10 cellular contexts compared by ENCODE assay signal in genomic region chr11:318796-319464, GRCh38. TPM values are rescaled to one million over a fixed set of nuclear protein-coding genes. Genes with fewer than 3 reads are reported as not detected.
A peak's percentile ranks its signal among the peaks of the same experiment; 100 is the strongest.
DNase-seq lines count a peak whose midpoint lies in the region; ATAC-seq and TF ChIP-seq lines count a peak whose summit lies in the region.
"Not testable (repeated sequence)": the region's sequence is repeated elsewhere in the genome, so short reads cannot be mapped to it uniquely, and the experiment has no call there.
"Had no signal": no experiment of that assay in that cellular context is flagged by ENCODE, and none has a peak within 500 bp of the region (broad histone marks: within the 10 kb centered on the region; RNA-seq: fewer than 3 reads in every experiment).

No MANE protein-coding gene starts in this region.

- H3K9me3 Mint-ChIP-seq in chondrocyte (ENCODE audit: low read depth); natural killer cell treated with Interleukin-12 subunit alpha and Interleukin-12 subunit beta and Interleukin-15 and Interleukin-18, amount 100 ng/mL, for 72 hours: not testable (repeated sequence)

- TF ChIP-seq RAD21 in Ishikawa (IDR thresholded peaks at IDR 0.05; ENCODE audit: low read depth) = not testable (repeated sequence)

- H3K9me2 ChIP-seq in GM23248 (ENCODE audit: insufficient read depth) = not testable (repeated sequence)

- H3K4me2 ChIP-seq in BLaER1 treated with 17β-estradiol and CSF1 and Interleukin-3, amounts not matched to agents 10 nM and 100 nM = peak overlapping the region; percentile 54 to 94 (median 84)
- H3K4me2 ChIP-seq in GM23248 (ENCODE audit: unreplicated experiment) = peak overlapping the region; percentile 90

- peak overlapping the region; percentile 51 to 78 (median 69); a peak in 21 of 22 replicates for H3K27ac ChIP-seq in BLaER1 treated with 17β-estradiol and CSF1 and Interleukin-3, amounts not matched to agents 10 nM and 100 nM
- peak overlapping the region; percentile 97 for H3K27ac ChIP-seq in GM23248
- H3K27ac ChIP-seq in left ventricle myocardium inferior (replicated peaks) = peak overlapping the region; percentile 98

- not testable (repeated sequence) for H3K27me3 ChIP-seq in BLaER1 treated with 17β-estradiol and CSF1 and Interleukin-3, amounts not matched to agents 10 nM and 100 nM; GM23248 (replicated peaks; ENCODE audit: insufficient read depth)
- H3K27me3 ChIP-seq in left ventricle myocardium inferior (ENCODE audit: low read depth) = peaks cover 38% of the 10 kb centered on the region

- peaks cover 41 to 71% (median 60%) of the 10 kb centered on the region in 10 experiments for H3K4me1 ChIP-seq in BLaER1 treated with 17β-estradiol and CSF1 and Interleukin-3, amounts not matched to agents 10 nM and 100 nM
- H3K4me1 ChIP-seq in GM23248 (ENCODE audit: insufficient read depth) (peaks cover 16% of the 10 kb centered on the region), left ventricle myocardium inferior (peaks cover 40% of the 10 kb centered on the region)

- peak overlapping the region; percentile 50 to 70 (median 62) for H3K4me3 ChIP-seq in BLaER1 treated with 17β-estradiol and CSF1 and Interleukin-3, amounts not matched to agents 10 nM and 100 nM
- H3K4me3 ChIP-seq in GM23248 = peak overlapping the region; percentile 99
- peak overlapping the region; percentile 87 for H3K4me3 ChIP-seq in left ventricle myocardium inferior

- not testable (repeated sequence) for DNase-seq in GM23248; left ventricle myocardium inferior; natural killer cell treated with Interleukin-12 subunit alpha and Interleukin-12 subunit beta and Interleukin-15 and Interleukin-18, amount 100 ng/mL, for 72 hours (ENCODE audit: low spot score); stimulated activated naive CD8-positive, alpha-beta T cell treated with anti-CD3 and anti-CD28 coated beads, Interleukin-15, Interleukin-2, amounts not matched to agents 100 U/mL and 50 U/mL, for 24 hours
- peak; percentile 81 for DNase-seq in activated CD8-positive, alpha-beta memory T cell treated with anti-CD3 and anti-CD28 coated beads for 24 hours
- DNase-seq in chondrocyte (ENCODE audit: low spot score) = peak; percentile 71

- H3K27ac Mint-ChIP-seq in chondrocyte (ENCODE audit: unreplicated experiment) = peak overlapping the region; percentile 97
- H3K27ac Mint-ChIP-seq in natural killer cell treated with Interleukin-12 subunit alpha and Interleukin-12 subunit beta and Interleukin-15 and Interleukin-18, amount 100 ng/mL, for 72 hours = peak overlapping the region; percentile 83 to 91

- peaks cover 0 to 14% (median 8%) of the 10 kb centered on the region in 11 experiments; a peak in 10 of 22 replicates for H3K36me3 ChIP-seq in BLaER1 treated with 17β-estradiol and CSF1 and Interleukin-3, amounts not matched to agents 10 nM and 100 nM
- H3K36me3 ChIP-seq in GM23248 (ENCODE audit: low read depth); left ventricle myocardium inferior: not testable (repeated sequence)

- intact Hi-C loops in left ventricle myocardium inferior (cut with micrococcal nuclease) = not testable (repeated sequence)

- in situ Hi-C loops in GM23248 (cut with MboI) = not testable (repeated sequence)

- H3K9me3 ChIP-seq in BLaER1 treated with 17β-estradiol and CSF1 and Interleukin-3, amounts not matched to agents 10 nM and 100 nM (replicated peaks in 1 of 11); GM23248 (ENCODE audit: low read depth); left ventricle myocardium inferior (replicated peaks): not testable (repeated sequence)

- not testable (repeated sequence) for TF ChIP-seq EP300 in Ishikawa (IDR thresholded peaks at IDR 0.05; ENCODE audit: borderline replicate concordance)

- peak overlapping the region; percentile 70 to 87 (median 77) for H3K9ac ChIP-seq in BLaER1 treated with 17β-estradiol and CSF1 and Interleukin-3, amounts not matched to agents 10 nM and 100 nM
- peak overlapping the region; percentile 99 for H3K9ac ChIP-seq in GM23248

- not testable (repeated sequence) for H3K36me3 Mint-ChIP-seq in chondrocyte (ENCODE audit: low read depth); natural killer cell treated with Interleukin-12 subunit alpha and Interleukin-12 subunit beta and Interleukin-15 and Interleukin-18, amount 100 ng/mL, for 72 hours

- H2AFZ ChIP-seq in GM23248 = not testable (repeated sequence)

- not testable (repeated sequence) for H4K20me1 ChIP-seq in BLaER1 treated with 17β-estradiol and CSF1 and Interleukin-3, amounts not matched to agents 10 nM and 100 nM; GM23248 (ENCODE audit: insufficient read depth)

- H3K27me3 Mint-ChIP-seq in chondrocyte (ENCODE audit: low read depth) = peaks cover 13% of the 10 kb centered on the region
- H3K27me3 Mint-ChIP-seq in natural killer cell treated with Interleukin-12 subunit alpha and Interleukin-12 subunit beta and Interleukin-15 and Interleukin-18, amount 100 ng/mL, for 72 hours = not testable (repeated sequence)

- H3K4me3 Mint-ChIP-seq in chondrocyte (ENCODE audit: unreplicated experiment) = peak overlapping the region; percentile 91
- peak overlapping the region; percentile 93 for H3K4me3 Mint-ChIP-seq in natural killer cell treated with Interleukin-12 subunit alpha and Interleukin-12 subunit beta and Interleukin-15 and Interleukin-18, amount 100 ng/mL, for 72 hours

- peak; percentile 5 for TF ChIP-seq CTCF in chondrocyte (IDR thresholded peaks at IDR 0.05)
- TF ChIP-seq CTCF in left ventricle myocardium inferior (IDR thresholded peaks at IDR 0.05; ENCODE audit: borderline replicate concordance) = not testable (repeated sequence)

- peaks cover 12% of the 10 kb centered on the region for H3K4me1 Mint-ChIP-seq in chondrocyte (ENCODE audit: low read depth)
- H3K4me1 Mint-ChIP-seq in natural killer cell treated with Interleukin-12 subunit alpha and Interleukin-12 subunit beta and Interleukin-15 and Interleukin-18, amount 100 ng/mL, for 72 hours (ENCODE audit: low read depth in 2 of 2) = peaks cover 36 to 41% of the 10 kb centered on the region in 2 donors

- peaks cover 53% of the 10 kb centered on the region for H3K79me2 ChIP-seq in GM23248 (ENCODE audit: insufficient read depth)

- peaks cover 11% of the 10 kb centered on the region; the same call in 1 of the 2 replicates for H3F3A ChIP-seq in GM23248 (ENCODE audit: insufficient read depth)

- 2 to 3% methylated on average over 6 to 19 of the region's 44 CpGs for WGBS in GM23248 (ENCODE audit: low coverage in 1 of 2, low lambda C conversion rate in 2 of 2, missing lambda C conversion rate in 2 of 2), 2 experiments

- ATAC-seq in natural killer cell treated with Interleukin-12 subunit alpha and Interleukin-12 subunit beta and Interleukin-15 and Interleukin-18, amount 100 ng/mL, for 72 hours = peak; percentile 16 to 18
- ATAC-seq in stimulated activated naive CD8-positive, alpha-beta T cell treated with anti-CD3 and anti-CD28 coated beads, Interleukin-15, Interleukin-2, amounts not matched to agents 100 U/mL and 50 U/mL, for 24 hours = peak; percentile 19

TF ChIP-seq in Ishikawa, 13 proteins besides CTCF, POLR2A, EP300 and RAD21:
- 0 out of 2 replicates have a peak, but pooled peaks have one; percentile 35 for TF ChIP-seq ZBTB7A (IDR thresholded peaks at IDR 0.05; ENCODE audit: low read depth)

RNA-seq across cellular contexts. Expression of gene IFITM3, which starts 1.7 kb away (rescaled TPM):
- 62.5 and 158 TPM in 2 replicates for total RNA-seq in GM23248 (2014; rRNA removed; shearing (Covaris generic))
- 1,892 and 1,917 TPM in 2 replicates for polyA plus RNA-seq in GM23248 (2016; fragmentation: Nextera tagmentation; extraction: Ambion mirVana)
- total RNA-seq in chondrocyte (377 to 394 TPM (median 392 TPM) in 3 replicates), left ventricle myocardium inferior (259 TPM)
- 10 to 100 TPM; 28.2 to 29.8 TPM for total RNA-seq in natural killer cell treated with Interleukin-12 subunit alpha and Interleukin-12 subunit beta and Interleukin-15 and Interleukin-18, amount 100 ng/mL, for 72 hours

RNA-seq across cellular contexts. Expression of gene IFITM1, which starts 5.1 kb away (rescaled TPM):
- 72.7 and 77.3 TPM in 2 replicates for total RNA-seq in GM23248 (2014; rRNA removed; shearing (Covaris generic))
- polyA plus RNA-seq in GM23248 (2016; fragmentation: Nextera tagmentation; extraction: Ambion mirVana) = 180 and 187 TPM in 2 replicates
- total RNA-seq in chondrocyte = 1.0 to 3.3 TPM (median 1.6 TPM) in 3 replicates
- total RNA-seq in left ventricle myocardium inferior = 83.5 TPM
- 10 to 100 TPM; 58.1 to 71.0 TPM for total RNA-seq in natural killer cell treated with Interleukin-12 subunit alpha and Interleukin-12 subunit beta and Interleukin-15 and Interleukin-18, amount 100 ng/mL, for 72 hours

RNA-seq across cellular contexts. Expression of gene IFITM2, which starts 11.3 kb away (rescaled TPM):
- total RNA-seq in GM23248 (2014; rRNA removed; shearing (Covaris generic)) = 75.2 and 104 TPM in 2 replicates
- 1,025 and 1,029 TPM in 2 replicates for polyA plus RNA-seq in GM23248 (2016; fragmentation: Nextera tagmentation; extraction: Ambion mirVana)
- 100 to 109 TPM (median 107 TPM) in 3 replicates for total RNA-seq in chondrocyte
- 160 TPM for total RNA-seq in left ventricle myocardium inferior
- total RNA-seq in natural killer cell treated with Interleukin-12 subunit alpha and Interleukin-12 subunit beta and Interleukin-15 and Interleukin-18, amount 100 ng/mL, for 72 hours = 100 to 1,000 TPM in 1 of 2 donors, 10 to 100 TPM in 1; 87.9 to 171 TPM

RNA-seq across cellular contexts. Expression of gene IFITM5, which starts 19.6 kb away (rescaled TPM):
- not detected in 2 replicates for total RNA-seq in GM23248 (2014; rRNA removed; shearing (Covaris generic))
- not detected in 2 replicates for polyA plus RNA-seq in GM23248 (2016; fragmentation: Nextera tagmentation; extraction: Ambion mirVana)
- total RNA-seq in chondrocyte (not detected in 3 replicates), left ventricle myocardium inferior (not detected)
- total RNA-seq in natural killer cell treated with Interleukin-12 subunit alpha and Interleukin-12 subunit beta and Interleukin-15 and Interleukin-18, amount 100 ng/mL, for 72 hours = not detected
- total RNA-seq: NCI-H460, SK-MEL-5 had no signal

RNA-seq across cellular contexts. Expression of gene PGGHG, which starts 30.0 kb away (rescaled TPM):
- total RNA-seq in GM23248 (2014; rRNA removed; shearing (Covaris generic)) = 14.2 and 23.1 TPM in 2 replicates
- polyA plus RNA-seq in GM23248 (2016; fragmentation: Nextera tagmentation; extraction: Ambion mirVana) = 4.4 and 4.6 TPM in 2 replicates
- total RNA-seq in chondrocyte (35.6 to 49.5 TPM (median 49.4 TPM) in 3 replicates), left ventricle myocardium inferior (7.2 TPM)
- 10 to 100 TPM; 17.0 to 24.9 TPM for total RNA-seq in natural killer cell treated with Interleukin-12 subunit alpha and Interleukin-12 subunit beta and Interleukin-15 and Interleukin-18, amount 100 ng/mL, for 72 hours

Comparison
In these comparisons a context has a peak if more than half of its experiments do, and no peak if none do; other contexts are left out.
1. RNA of gene IFITM1, which starts 5.1 kb away (total RNA-seq): 83.5 TPM in left ventricle myocardium inferior (single experiment), 72.7 to 77.3 TPM in GM23248 and 58.1 to 71.0 TPM in natural killer cell treated with Interleukin-12 subunit alpha and Interleukin-12 subunit beta and Interleukin-15 and Interleukin-18, amount 100 ng/mL, for 72 hours; 1.0 to 3.3 TPM in chondrocyte; every median in the first group is over 10 times any median in the second.
2. Peak in every context shown above with its lines, with median percentiles within 50 percentile points of each other: H3K27ac ChIP-seq and H3K4me3 ChIP-seq.